23 cellular contexts compared by ENCODE assay signal in genomic region chr16:1976216-1976520, GRCh38. TPM values are rescaled to one million over a fixed set of nuclear protein-coding genes. Genes with fewer than 3 reads are reported as not detected.
"Had no signal": no experiment of that assay in that cellular context is flagged by ENCODE, and none has a peak within 500 bp of the region (broad histone marks: within the 10 kb centered on the region; RNA-seq: fewer than 3 reads in every experiment).

No MANE protein-coding gene starts in this region.

- H3K4me2 ChIP-seq: KMS-11, SK-N-SH had no signal

- FAIRE-seq: K562, RCC 7860 had no signal

- H3K9ac ChIP-seq: KMS-11, SK-N-SH had no signal

- H3K9me3 ChIP-seq: SK-N-SH had no signal

- H3K27ac ChIP-seq: KMS-11 had no signal

- DNase-seq: Kasumi-1, MM.1S, NCI-H1092 treated with DMSO at 0.1 percent for 48 hours, NCI-H1436, NCI-H187, NCI-H2029, NCI-H2081 treated with DMSO at 0.1 percent for 48 hours, NCI-H2171, NCI-H226, NCI-H446, NCI-H510A, NCI-H524 treated with DMSO at 0.1 percent for 48 hours, NCI-H69, NCI-H774, RPMI8226, SHP77, SK-N-SH had no signal

- ATAC-seq: K562 had no signal

- H3K4me3 ChIP-seq: K562 had no signal

RNA-seq across cellular contexts. Expression of gene NOXO1, which starts 5.1 kb away (rescaled TPM):
- total RNA-seq: K562, M059J, SK-MEL-5 had no signal
- polyA plus RNA-seq: K562 had no signal

RNA-seq across cellular contexts. Expression of gene RNF151, which starts 9.5 kb away (rescaled TPM):
- total RNA-seq: HT-29, K562, M059J, SK-MEL-5 had no signal
- polyA plus RNA-seq: K562 had no signal
